ENCODE assay signal across 8 cellular contexts in genomic region chr7:134126937-134127848, GRCh38. TPM values are rescaled to one million over a fixed set of nuclear protein-coding genes. Genes with fewer than 3 reads are reported as not detected.
DNase-seq lines count a peak whose midpoint lies in the region; FAIRE-seq and TF ChIP-seq lines count a peak whose summit lies in the region.

LRGUK (plus strand) TSS chr7:134127340; CDS start chr7:134127368, 28 bp downstream.

- FAIRE-seq in frontal cortex (lab: Jason Lieb, UNC): no peak

- H3K36me3 ChIP-seq in ES-I3 (ENCODE audit: insufficient read depth, low read length) (no peaks in the 10 kb centered on the region), MG63 (no peaks in the 10 kb centered on the region), neural progenitor cell (no peaks in the 10 kb centered on the region)

- H3K9me3 ChIP-seq in ES-I3 (ENCODE audit: control insufficient read depth, insufficient read depth, low read length): no peaks in the 10 kb centered on the region
- no peaks in the 10 kb centered on the region for H3K9me3 ChIP-seq in MG63
- H3K9me3 ChIP-seq in neural progenitor cell (ENCODE audit: low read depth): no peaks in the 10 kb centered on the region

- H3K36me3 Mint-ChIP-seq in neural progenitor cell: no peaks in the 10 kb centered on the region
- H3K36me3 Mint-ChIP-seq in stimulated activated naive CD8-positive, alpha-beta T cell treated with anti-CD3 and anti-CD28 coated beads, Interleukin-15, Interleukin-2, amounts not matched to agents 100 ng/mL and 50 ng/mL, for 24 hours (ENCODE audit: low read depth): no peaks in the 10 kb centered on the region

- no peaks in the 10 kb centered on the region for H3F3A ChIP-seq in neural progenitor cell (ENCODE audit: low read depth)

- no peaks in the 10 kb centered on the region for H3K9me3 Mint-ChIP-seq in neural progenitor cell
- H3K9me3 Mint-ChIP-seq in stimulated activated naive CD8-positive, alpha-beta T cell treated with anti-CD3 and anti-CD28 coated beads, Interleukin-15, Interleukin-2, amounts not matched to agents 100 ng/mL and 50 ng/mL, for 24 hours: no peaks in the 10 kb centered on the region

- H3K4me1 ChIP-seq in ES-I3 (ENCODE audit: insufficient read depth, low read length) (peaks cover 22% of the 10 kb centered on the region), neural progenitor cell (peaks cover 9% of the 10 kb centered on the region)

- H4K20me1 ChIP-seq in neural progenitor cell (ENCODE audit: low read depth): no peaks in the 10 kb centered on the region

- H3K4me3 Mint-ChIP-seq in neural progenitor cell: peak within 1 kb of the TSS; percentile 91
- peak within 1 kb of the TSS; percentile 83 for H3K4me3 Mint-ChIP-seq in stimulated activated naive CD8-positive, alpha-beta T cell treated with anti-CD3 and anti-CD28 coated beads, Interleukin-15, Interleukin-2, amounts not matched to agents 100 ng/mL and 50 ng/mL, for 24 hours

- no peaks in the 10 kb centered on the region for H3K79me2 ChIP-seq in neural progenitor cell (ENCODE audit: low read depth)

- H2AFZ ChIP-seq in neural progenitor cell (replicated peaks): peak within 1 kb of the TSS; percentile 99

- H3K27ac Mint-ChIP-seq in neural progenitor cell: no peak within 1 kb of the TSS
- no peak within 1 kb of the TSS for H3K27ac Mint-ChIP-seq in stimulated activated naive CD8-positive, alpha-beta T cell treated with anti-CD3 and anti-CD28 coated beads, Interleukin-15, Interleukin-2, amounts not matched to agents 100 ng/mL and 50 ng/mL, for 24 hours

- H3K4me1 Mint-ChIP-seq in neural progenitor cell: peaks cover 24% of the 10 kb centered on the region
- peaks cover 13% of the 10 kb centered on the region for H3K4me1 Mint-ChIP-seq in stimulated activated naive CD8-positive, alpha-beta T cell treated with anti-CD3 and anti-CD28 coated beads, Interleukin-15, Interleukin-2, amounts not matched to agents 100 ng/mL and 50 ng/mL, for 24 hours (ENCODE audit: low read depth)

- H3K4me2 ChIP-seq in neural progenitor cell: peak within 1 kb of the TSS; percentile 91

- H3K9ac ChIP-seq in ES-I3 (ENCODE audit: low read depth, low read length) (peak within 1 kb of the TSS; percentile 80), neural progenitor cell (no peak within 1 kb of the TSS)

- no peak within 1 kb of the TSS for H3K27ac ChIP-seq in neural progenitor cell

- peaks cover 6% of the 10 kb centered on the region for H3K27me3 Mint-ChIP-seq in neural progenitor cell (ENCODE audit: insufficient read depth, low read depth)
- peaks cover 26% of the 10 kb centered on the region for H3K27me3 Mint-ChIP-seq in stimulated activated naive CD8-positive, alpha-beta T cell treated with anti-CD3 and anti-CD28 coated beads, Interleukin-15, Interleukin-2, amounts not matched to agents 100 ng/mL and 50 ng/mL, for 24 hours

- H3K27me3 ChIP-seq in MG63 (no peaks in the 10 kb centered on the region), neural progenitor cell (peaks cover 12% of the 10 kb centered on the region)

- no peak for TF ChIP-seq CTCF in neural progenitor cell (IDR thresholded peaks at IDR 0.05)

- H3K4me3 ChIP-seq in MG63 (peak within 1 kb of the TSS; percentile 58), neural progenitor cell (peak within 1 kb of the TSS; percentile 71)

- peak; percentile 70 for DNase-seq in HCEC 1CT
- peak; percentile 70 for DNase-seq in MG63
- peak; percentile 30 for DNase-seq in SIG-M5 (lab: John Stamatoyannopoulos, UW)
- peak; percentile 70 for DNase-seq in activated gamma-delta T cell treated with Interleukin-2 at 50 U/mL for 16 hours
- peak; percentile 42 to 70 for DNase-seq in frontal cortex (ENCODE audit: low spot score in 2 of 2)
- peak; percentile 91 for DNase-seq in neural progenitor cell (ENCODE audit: low spot score)

RNA-seq across cellular contexts. Expression of gene LRGUK, which starts in this region (rescaled TPM):
- not detected in 2 replicates for total RNA-seq in MG63 (2014; rRNA removed; shearing (Covaris generic); ENCODE audit: low replicate concordance)
- 14.3 TPM for total RNA-seq in frontal cortex
- 1.1 and 1.4 TPM in 2 replicates for total RNA-seq in neural progenitor cell (ENCODE audit: low replicate concordance)

Comparison
In these comparisons a context has a peak if more than half of its experiments do, and no peak if none do; other contexts are left out.
1. Peak in DNase-seq and H3K4me3 ChIP-seq in MG63; RNA of the gene not detected or under 1 TPM.
2. DNase-seq: peak in every context shown above with its lines; median percentile 91 in neural progenitor cell; 70 in HCEC 1CT; 70 in MG63; 70 in activated gamma-delta T cell treated with Interleukin-2 at 50 U/mL for 16 hours; 56 in frontal cortex; 30 in SIG-M5.